ENCODE assay signal across 14 cellular contexts in genomic region chr4:153506972-153507678, GRCh38. TPM values are rescaled to one million over a fixed set of nuclear protein-coding genes. Genes with fewer than 3 reads are reported as not detected.
DNase-seq lines count a peak whose midpoint lies in the region; ATAC-seq and TF ChIP-seq lines count a peak whose summit lies in the region.
"Had no signal": no experiment of that assay in that cellular context is flagged by ENCODE, and none has a peak within 500 bp of the region (broad histone marks: within the 10 kb centered on the region; RNA-seq: fewer than 3 reads in every experiment).

No MANE protein-coding gene starts in this region.

- CTCF ChIA-PET in activated CD4-positive, alpha-beta memory T cell treated with anti-CD3 and anti-CD28 coated beads for 36 hours (lab: Charles Lee), result no interaction called here
- CTCF ChIA-PET in activated CD4-positive, alpha-beta memory T cell treated with anti-CD3 and anti-CD28 coated beads, Interleukin-2, amount 10 ng/mL, durations not matched to agents 7 days and 5 days (lab: Charles Lee), result no interaction called here

- peaks cover 22 to 27% (median 22%) of the 10 kb centered on the region in 3 donors for H3K4me1 ChIP-seq in skeletal muscle tissue (ENCODE audit: control insufficient read depth in 3 of 3, insufficient read depth in 3 of 3, low read length in 3 of 3)

- DNase-seq in activated CD4-positive, alpha-beta memory T cell treated with anti-CD3 and anti-CD28 coated beads for 36 hours, result no peak
- DNase-seq in activated CD4-positive, alpha-beta memory T cell treated with anti-CD3 and anti-CD28 coated beads, Interleukin-2, amount 10 ng/mL, durations not matched to agents 7 days and 5 days, result no peak
- DNase-seq in Jurkat, Clone E6-1 (ENCODE audit: low read depth, low spot score), result peak; percentile 78
- peak; percentile 73 to 74 for DNase-seq in erythroblast (lab: John Stamatoyannopoulos, UW)
- no peak for DNase-seq in SW480 (ENCODE audit: low spot score)
- DNase-seq in caudate nucleus (lab: John Stamatoyannopoulos, UW), result no peak
- DNase-seq: activated CD8-positive, alpha-beta memory T cell treated with anti-CD3 and anti-CD28 coated beads, Interleukin-2, amount 10 ng/mL, durations not matched to agents 7 days and 5 days; COR-L47; stimulated activated CD4-positive, alpha-beta T cell treated with anti-CD3 and anti-CD28 coated beads, Interleukin-2, amount 100 ng/mL, for 24 hours had no signal

- H3K36me3 ChIP-seq in skeletal muscle tissue (ENCODE audit: control insufficient read depth in 3 of 3, insufficient read depth in 3 of 3, low read length in 3 of 3), result no peaks in the 10 kb centered on the region
- H3K36me3 ChIP-seq: SJSA1, vagina had no signal

- intact Hi-C loops in activated CD4-positive, alpha-beta memory T cell treated with anti-CD3 and anti-CD28 coated beads for 36 hours (cut with micrococcal nuclease), result no loop called here

- no peak overlapping the region for H3K4me3 ChIP-seq in Jurkat, Clone E6-1 (ENCODE audit: low read length)
- H3K4me3 ChIP-seq in skeletal muscle tissue (ENCODE audit: low read length in 3 of 3), result no peak overlapping the region
- H3K4me3 ChIP-seq: A549, SJSA1, vagina had no signal

- H3K27me3 Mint-ChIP-seq in activated CD4-positive, alpha-beta memory T cell treated with anti-CD3 and anti-CD28 coated beads for 36 hours, result no peaks in the 10 kb centered on the region
- H3K27me3 Mint-ChIP-seq in activated CD4-positive, alpha-beta memory T cell treated with anti-CD3 and anti-CD28 coated beads, Interleukin-2, amount 10 ng/mL, durations not matched to agents 7 days and 5 days, result no peaks in the 10 kb centered on the region
- H3K27me3 Mint-ChIP-seq: activated CD8-positive, alpha-beta memory T cell treated with anti-CD3 and anti-CD28 coated beads, Interleukin-2, amount 10 ng/mL, durations not matched to agents 7 days and 5 days had no signal

- H3K27ac ChIP-seq in skeletal muscle tissue (ENCODE audit: low read depth, low read length), result peak overlapping the region; percentile 25
- H3K27ac ChIP-seq in caudate nucleus (ENCODE audit: low read depth, low read length), result no peak overlapping the region
- H3K27ac ChIP-seq: SJSA1, vagina had no signal

- POLR2A ChIA-PET in activated CD4-positive, alpha-beta memory T cell treated with anti-CD3 and anti-CD28 coated beads for 36 hours (lab: Charles Lee), result no interaction called here
- POLR2A ChIA-PET in activated CD4-positive, alpha-beta memory T cell treated with anti-CD3 and anti-CD28 coated beads, Interleukin-2, amount 10 ng/mL, durations not matched to agents 7 days and 5 days (lab: Charles Lee), result no interaction called here

- ATAC-seq in GM18511 (IDR thresholded peaks at IDR 0.05; ENCODE audit: unreplicated experiment), result no peak
- ATAC-seq: activated CD8-positive, alpha-beta memory T cell treated with anti-CD3 and anti-CD28 coated beads, Interleukin-2, amount 10 ng/mL, durations not matched to agents 7 days and 5 days had no signal

- peaks cover 8% of the 10 kb centered on the region for H3K9me3 Mint-ChIP-seq in activated CD4-positive, alpha-beta memory T cell treated with anti-CD3 and anti-CD28 coated beads for 36 hours
- no peaks in the 10 kb centered on the region for H3K9me3 Mint-ChIP-seq in activated CD4-positive, alpha-beta memory T cell treated with anti-CD3 and anti-CD28 coated beads, Interleukin-2, amount 10 ng/mL, durations not matched to agents 7 days and 5 days

- H3K4me1 Mint-ChIP-seq in activated CD4-positive, alpha-beta memory T cell treated with anti-CD3 and anti-CD28 coated beads for 36 hours (ENCODE audit: low read depth), result peaks cover 66% of the 10 kb centered on the region
- H3K4me1 Mint-ChIP-seq in activated CD4-positive, alpha-beta memory T cell treated with anti-CD3 and anti-CD28 coated beads, Interleukin-2, amount 10 ng/mL, durations not matched to agents 7 days and 5 days, result peaks cover 13% of the 10 kb centered on the region

- no peaks in the 10 kb centered on the region for H3K9me3 ChIP-seq in skeletal muscle tissue (ENCODE audit: control insufficient read depth in 3 of 3, low read length in 3 of 3)
- H3K9me3 ChIP-seq: A549, SJSA1, vagina had no signal

- peaks cover 35% of the 10 kb centered on the region for H3K36me3 Mint-ChIP-seq in activated CD4-positive, alpha-beta memory T cell treated with anti-CD3 and anti-CD28 coated beads for 36 hours
- H3K36me3 Mint-ChIP-seq in activated CD4-positive, alpha-beta memory T cell treated with anti-CD3 and anti-CD28 coated beads, Interleukin-2, amount 10 ng/mL, durations not matched to agents 7 days and 5 days (ENCODE audit: low read depth), result peaks cover 51% of the 10 kb centered on the region

- H3K27ac Mint-ChIP-seq in activated CD4-positive, alpha-beta memory T cell treated with anti-CD3 and anti-CD28 coated beads for 36 hours, result peak overlapping the region; percentile 59
- no peak overlapping the region for H3K27ac Mint-ChIP-seq in activated CD4-positive, alpha-beta memory T cell treated with anti-CD3 and anti-CD28 coated beads, Interleukin-2, amount 10 ng/mL, durations not matched to agents 7 days and 5 days
- H3K27ac Mint-ChIP-seq: activated CD8-positive, alpha-beta memory T cell treated with anti-CD3 and anti-CD28 coated beads, Interleukin-2, amount 10 ng/mL, durations not matched to agents 7 days and 5 days had no signal

- peak overlapping the region in 1 of 3 donors; percentile 26 for H3K9ac ChIP-seq in skeletal muscle tissue (ENCODE audit: low read depth in 1 of 3, low read length in 3 of 3)

- no peak for TF ChIP-seq POLR2A in erythroblast (IDR thresholded peaks at IDR 0.05; ENCODE audit: low read length)

- H3K27me3 ChIP-seq in skeletal muscle tissue (ENCODE audit: control insufficient read depth in 3 of 3, insufficient read depth in 3 of 3, low read length in 3 of 3), result no peaks in the 10 kb centered on the region
- H3K27me3 ChIP-seq: SJSA1, vagina had no signal

- H3K4me3 Mint-ChIP-seq in activated CD4-positive, alpha-beta memory T cell treated with anti-CD3 and anti-CD28 coated beads for 36 hours, result no peak overlapping the region
- no peak overlapping the region for H3K4me3 Mint-ChIP-seq in activated CD4-positive, alpha-beta memory T cell treated with anti-CD3 and anti-CD28 coated beads, Interleukin-2, amount 10 ng/mL, durations not matched to agents 7 days and 5 days
- H3K4me3 Mint-ChIP-seq: activated CD8-positive, alpha-beta memory T cell treated with anti-CD3 and anti-CD28 coated beads, Interleukin-2, amount 10 ng/mL, durations not matched to agents 7 days and 5 days had no signal

RNA-seq across cellular contexts. Expression of gene TMEM131L, which starts 41.0 kb away (rescaled TPM):
- 10 to 100 TPM; 32.7 to 33.3 TPM for total RNA-seq in activated CD4-positive, alpha-beta memory T cell treated with anti-CD3 and anti-CD28 coated beads for 36 hours
- 10 to 100 TPM; 25.2 to 26.3 TPM for total RNA-seq in activated CD4-positive, alpha-beta memory T cell treated with anti-CD3 and anti-CD28 coated beads, Interleukin-2, amount 10 ng/mL, durations not matched to agents 7 days and 5 days
- 31.0 TPM for polyA plus RNA-seq in Jurkat, Clone E6-1 (2012; ENCODE audit: insufficient read depth, insufficient read length)
- total RNA-seq in skeletal muscle tissue, result 69.4 TPM

Comparison
In these comparisons a context has a peak if more than half of its experiments do, and no peak if none do; other contexts are left out.
1. DNase-seq: peak in Jurkat, Clone E6-1 (single experiment) and erythroblast (2 of 2); none in activated CD4-positive, alpha-beta memory T cell treated with anti-CD3 and anti-CD28 coated beads for 36 hours (single experiment), activated CD4-positive, alpha-beta memory T cell treated with anti-CD3 and anti-CD28 coated beads, Interleukin-2, amount 10 ng/mL, durations not matched to agents 7 days and 5 days (single experiment), SW480 (single experiment) and caudate nucleus (0 of 61).